ENCODE assay signal across 3 cellular contexts in genomic region chr9:67550044-67550443, GRCh38.
DNase-seq lines count a peak whose midpoint lies in the region; ATAC-seq and TF ChIP-seq lines count a peak whose summit lies in the region.
"Not testable (repeated sequence)": the region's sequence is repeated elsewhere in the genome, so short reads cannot be mapped to it uniquely, and the experiment has no call there.

No MANE protein-coding gene starts in this region.

- not testable (repeated sequence) for H3K27me3 ChIP-seq in RWPE2 (ENCODE audit: insufficient read depth, poor library complexity, severe bottlenecking); foreskin keratinocyte

- H3K4me1 ChIP-seq in RWPE2 (ENCODE audit: insufficient read depth, poor library complexity, severe bottlenecking); foreskin keratinocyte: not testable (repeated sequence)

- ATAC-seq in RWPE2 (ENCODE audit: low read depth) (peak; percentile 62; the same call in 1 of the 3 replicates), foreskin keratinocyte (peak; percentile 90)

- H3K4me3 ChIP-seq in RWPE2 (ENCODE audit: severe bottlenecking) = not testable (repeated sequence)

- not testable (repeated sequence) for H3K36me3 ChIP-seq in RWPE2 (ENCODE audit: low read depth)

- not testable (repeated sequence) for H3K9me3 ChIP-seq in RWPE2 (ENCODE audit: severe bottlenecking)

- H3K27ac ChIP-seq in RWPE2 (ENCODE audit: poor library complexity, severe bottlenecking); foreskin keratinocyte: not testable (repeated sequence)

- intact Hi-C loops in cardiac septum (cut with DNase I) = not testable (repeated sequence)

- not testable (repeated sequence) for DNase-seq in RWPE2 (ENCODE audit: low spot score); foreskin keratinocyte
- DNase-seq in cardiac septum (ENCODE audit: low spot score) = peak; percentile 5

- TF ChIP-seq CTCF in RWPE2 (IDR thresholded peaks at IDR 0.05; ENCODE audit: poor library complexity, severe bottlenecking); foreskin keratinocyte (conservative IDR thresholded peaks at IDR 0.05): not testable (repeated sequence)
